ENCODE assay signal across 6 cellular contexts in genomic region chr12:123550700-123551099, GRCh38.
"Had no signal": no experiment of that assay in that cellular context is flagged by ENCODE, and none has a peak within 500 bp of the region (broad histone marks: within the 10 kb centered on the region; RNA-seq: fewer than 3 reads in every experiment).

No MANE protein-coding gene starts in this region.

- H3K4me3 ChIP-seq: K562 had no signal

- H3K4me3 Mint-ChIP-seq: IgD-negative memory B cell had no signal

- H3K4me1 Mint-ChIP-seq: IgD-negative memory B cell had no signal

- ATAC-seq: HepG2, K562 had no signal

- H3K36me3 Mint-ChIP-seq: IgD-negative memory B cell had no signal

- H3K27ac Mint-ChIP-seq: IgD-negative memory B cell had no signal

- H3K9me3 Mint-ChIP-seq: IgD-negative memory B cell had no signal

- DNase-seq: IMR-90, KBM-7, KG1 had no signal
